ENCODE assay signal across 8 cellular contexts in the genomic region with DNA sequence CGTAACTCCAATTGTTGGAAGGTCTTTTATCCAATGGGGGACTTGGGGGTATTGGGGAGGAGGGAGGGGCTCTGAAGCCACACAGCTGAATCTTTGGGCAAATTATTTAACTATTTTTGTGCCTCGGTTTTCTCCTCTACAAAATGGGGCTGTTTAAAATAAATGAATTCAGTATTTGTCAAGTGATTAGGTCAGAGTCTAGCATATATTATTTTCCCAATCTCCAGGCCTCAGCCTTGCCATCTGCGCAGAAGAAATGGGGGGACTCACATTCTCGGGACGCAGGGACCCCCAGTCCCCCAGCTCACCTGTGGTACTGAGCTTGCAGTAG. TPM values are rescaled to one million over a fixed set of nuclear protein-coding genes. Genes with fewer than 3 reads are reported as not detected.
A peak's percentile ranks its signal among the peaks of the same experiment; 100 is the strongest.
DNase-seq lines count a peak whose midpoint lies in the region; ATAC-seq and TF ChIP-seq lines count a peak whose summit lies in the region.

No MANE protein-coding gene starts in this region.

- no peak overlapping the region for H3K27ac ChIP-seq in brain microvascular endothelial cell

- peak overlapping the region; percentile 77 for H3K4me3 ChIP-seq in brain microvascular endothelial cell (ENCODE audit: low read depth, low read length)

- CTCF ChIA-PET in activated naive CD4-positive, alpha-beta T cell treated with anti-CD3 and anti-CD28 coated beads, Interleukin-2, amount 10 ng/mL, durations not matched to agents 7 days and 5 days (lab: Charles Lee), result interaction anchor here (0.6 to 4.1 kb wide), 4 partner anchors 27 to 1816 kb away, joined by 3 to 13 read pairs (median 5); no protein-coding TSS in a partner anchor

- peaks cover 53% of the 10 kb centered on the region for H3K4me1 Mint-ChIP-seq in activated naive CD4-positive, alpha-beta T cell treated with anti-CD3 and anti-CD28 coated beads, Interleukin-2, amount 10 ng/mL, durations not matched to agents 7 days and 5 days
- H3K4me1 Mint-ChIP-seq in memory B cell (peaks cover 21% of the 10 kb centered on the region), type B pancreatic cell (ENCODE audit: unreplicated experiment) (peaks cover 39% of the 10 kb centered on the region)

- ATAC-seq in memory B cell (ENCODE audit: low read depth) (no peak), GM21786 (IDR thresholded peaks at IDR 0.05; ENCODE audit: unreplicated experiment) (no peak)

- TF ChIP-seq CTCF in brain microvascular endothelial cell (IDR thresholded peaks at IDR 0.05; ENCODE audit: low read depth, low read length, missing control alignments), result no peak
- no peak for TF ChIP-seq CTCF in type B pancreatic cell (conservative IDR thresholded peaks at IDR 0.05)
- TF ChIP-seq CTCF in GM13976 (IDR thresholded peaks at IDR 0.05; ENCODE audit: borderline replicate concordance, control extremely low read depth, extremely low read depth, insufficient read depth, missing control alignments), result no peak

- no peaks in the 10 kb centered on the region for H3K27me3 Mint-ChIP-seq in activated naive CD4-positive, alpha-beta T cell treated with anti-CD3 and anti-CD28 coated beads, Interleukin-2, amount 10 ng/mL, durations not matched to agents 7 days and 5 days
- H3K27me3 Mint-ChIP-seq in memory B cell, result no peaks in the 10 kb centered on the region
- no peaks in the 10 kb centered on the region for H3K27me3 Mint-ChIP-seq in type B pancreatic cell

- H3K27me3 ChIP-seq in brain microvascular endothelial cell (replicated peaks), result no peaks in the 10 kb centered on the region

- in situ Hi-C loops in brain microvascular endothelial cell (cut with HindIII; ENCODE audit: low pct_ligation_motif_present, low sequenced_read_pairs) (no loop called here), GM13976 (cut with MboI; ENCODE audit: low sequenced_read_pairs, unreplicated experiment) (no loop called here)

- no peaks in the 10 kb centered on the region for H3K9me3 Mint-ChIP-seq in activated naive CD4-positive, alpha-beta T cell treated with anti-CD3 and anti-CD28 coated beads, Interleukin-2, amount 10 ng/mL, durations not matched to agents 7 days and 5 days
- H3K9me3 Mint-ChIP-seq in memory B cell (no peaks in the 10 kb centered on the region), type B pancreatic cell (no peaks in the 10 kb centered on the region)

- H3K4me3 Mint-ChIP-seq in activated naive CD4-positive, alpha-beta T cell treated with anti-CD3 and anti-CD28 coated beads, Interleukin-2, amount 10 ng/mL, durations not matched to agents 7 days and 5 days, result peak overlapping the region; percentile 95
- H3K4me3 Mint-ChIP-seq in memory B cell, result peak overlapping the region; percentile 88
- peak overlapping the region; percentile 90 for H3K4me3 Mint-ChIP-seq in type B pancreatic cell

- H3K27ac Mint-ChIP-seq in activated naive CD4-positive, alpha-beta T cell treated with anti-CD3 and anti-CD28 coated beads, Interleukin-2, amount 10 ng/mL, durations not matched to agents 7 days and 5 days, result peak overlapping the region; percentile 97
- H3K27ac Mint-ChIP-seq in memory B cell (peak overlapping the region; percentile 75), type B pancreatic cell (peak overlapping the region; percentile 90)

- no peak for DNase-seq in activated naive CD4-positive, alpha-beta T cell treated with anti-CD3 and anti-CD28 coated beads, Interleukin-2, amount 10 ng/mL, durations not matched to agents 7 days and 5 days
- DNase-seq in activated naive CD4-positive, alpha-beta T cell treated with Interleukin-2 at 50 U/mL for 16 hours, result no peak
- no peak for DNase-seq in brain microvascular endothelial cell
- no peak for DNase-seq in memory B cell (ENCODE audit: low spot score in 2 of 2)
- DNase-seq in type B pancreatic cell (ENCODE audit: extremely low spot score, unreplicated experiment), result no peak
- no peak for DNase-seq in GM13976 (ENCODE audit: low spot score)
- no peak for DNase-seq in NCI-H128 (lab: John Stamatoyannopoulos, UW; ENCODE audit: unreplicated experiment)

- H3K36me3 ChIP-seq in brain microvascular endothelial cell (replicated peaks), result peaks cover 34% of the 10 kb centered on the region

- peaks cover 38% of the 10 kb centered on the region for H3K36me3 Mint-ChIP-seq in activated naive CD4-positive, alpha-beta T cell treated with anti-CD3 and anti-CD28 coated beads, Interleukin-2, amount 10 ng/mL, durations not matched to agents 7 days and 5 days
- H3K36me3 Mint-ChIP-seq in memory B cell, result peaks cover 15% of the 10 kb centered on the region
- peaks cover 10% of the 10 kb centered on the region for H3K36me3 Mint-ChIP-seq in type B pancreatic cell

RNA-seq across cellular contexts. Expression of a gene that starts 1.5 kb away (rescaled TPM):
- 302 and 418 TPM in 2 replicates for total RNA-seq in type B pancreatic cell (ENCODE audit: low replicate concordance)

RNA-seq across cellular contexts. Expression of a gene that starts 31.7 kb away (rescaled TPM):
- total RNA-seq in type B pancreatic cell (ENCODE audit: low replicate concordance), result 37.7 and 52.8 TPM in 2 replicates

RNA-seq across cellular contexts. Expression of a gene that starts 33.3 kb away (rescaled TPM):
- total RNA-seq in type B pancreatic cell (ENCODE audit: low replicate concordance), result 46.9 and 62.0 TPM in 2 replicates
